In the genomic region with DNA sequence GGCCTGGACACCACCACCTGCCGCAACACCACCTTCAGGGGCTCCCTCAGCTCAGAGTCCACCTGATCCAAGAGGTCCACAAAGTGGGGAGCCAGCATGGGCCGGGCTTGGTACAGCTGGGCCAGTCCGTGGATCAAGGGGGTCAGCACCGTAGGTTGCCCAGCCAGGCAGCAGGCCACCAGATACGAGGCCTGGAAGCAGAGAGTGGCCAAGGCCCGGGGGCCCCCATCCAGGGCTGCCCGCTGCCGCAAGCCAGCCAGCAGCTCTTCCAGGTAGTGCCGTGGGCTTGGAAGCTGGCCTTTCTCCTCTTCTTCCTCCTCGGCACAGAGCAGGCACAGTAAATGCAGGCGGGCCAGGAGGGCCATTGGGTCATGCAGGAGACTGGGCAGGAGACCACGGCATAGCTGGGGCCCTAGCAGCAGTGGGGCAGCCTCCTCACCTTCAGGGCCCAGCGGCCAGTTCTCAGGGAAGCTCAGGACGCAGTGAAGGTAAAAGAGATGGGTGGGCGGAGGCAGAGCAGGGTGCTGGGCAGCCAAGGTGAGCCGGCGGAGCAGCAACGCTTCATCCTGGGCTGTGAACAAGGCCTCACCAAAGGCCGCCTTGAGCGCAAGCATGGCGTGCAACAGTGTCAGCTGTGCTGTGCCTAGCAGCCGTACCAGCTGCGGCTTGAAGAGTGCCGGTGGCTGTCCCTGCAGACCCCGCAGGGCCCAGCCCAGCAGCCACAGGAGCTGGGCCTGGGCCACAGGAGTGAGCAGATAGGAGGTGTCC, we compare ENCODE assay signal across 8 cellular contexts. TPM values are rescaled to one million over a fixed set of nuclear protein-coding genes. Genes with fewer than 3 reads are reported as not detected.
DNase-seq lines count a peak whose midpoint lies in the region; ATAC-seq and TF ChIP-seq lines count a peak whose summit lies in the region.

No MANE protein-coding gene starts in this region.

- H3K36me3 Mint-ChIP-seq in nephron (ENCODE audit: low read depth), result no peaks in the 10 kb centered on the region

- H3K9me3 Mint-ChIP-seq in nephron, result no peaks in the 10 kb centered on the region

- H3K27me3 ChIP-seq in MG63 (no peaks in the 10 kb centered on the region), dorsolateral prefrontal cortex (no peaks in the 10 kb centered on the region)

- H3K4me3 Mint-ChIP-seq in nephron, result peak overlapping the region; percentile 73 to 87 (median 87)

- peaks cover 32% of the 10 kb centered on the region for H3K36me3 ChIP-seq in MG63

- peaks cover 24% of the 10 kb centered on the region for H3K27me3 Mint-ChIP-seq in nephron (ENCODE audit: low read depth)

- no peak for TF ChIP-seq CTCF in C4-2B (conservative IDR thresholded peaks at IDR 0.05)
- TF ChIP-seq CTCF in dorsolateral prefrontal cortex (IDR thresholded peaks at IDR 0.05 in 54 of 56, conservative IDR thresholded peaks at IDR 0.05 in 2 of 56; ENCODE audit: low read depth in 1 of 56, partially characterized antibody in 56 of 56), result no peak
- TF ChIP-seq CTCF in nephron (IDR thresholded peaks at IDR 0.05; ENCODE audit: unreplicated experiment in 3 of 3), result no peak

- DNase-seq in MG63 (no peak), dorsolateral prefrontal cortex (peak in 2 of 10 donors; percentile 8 to 37), hypothalamus (lab: John Stamatoyannopoulos, UW) (no peak)

- H3K4me3 ChIP-seq in MG63 (peak overlapping the region; percentile 77), dorsolateral prefrontal cortex (peak overlapping the region; percentile 58 to 99 (median 88))

- no peak for ATAC-seq in GM18909 (IDR thresholded peaks at IDR 0.05; ENCODE audit: poor library complexity, unreplicated experiment)
- no peak for ATAC-seq in HG03175 (IDR thresholded peaks at IDR 0.05; ENCODE audit: unreplicated experiment)
- no peak for ATAC-seq in HG02642 (IDR thresholded peaks at IDR 0.05; ENCODE audit: poor library complexity, unreplicated experiment)

- H3K27ac ChIP-seq in C4-2B, result peak overlapping the region; percentile 86
- H3K27ac ChIP-seq in dorsolateral prefrontal cortex, result peak overlapping the region in 24 of 59 donors; percentile 14 to 91 (median 79)

- no peaks in the 10 kb centered on the region for H3K4me1 Mint-ChIP-seq in nephron

- intact Hi-C loops in dorsolateral prefrontal cortex (cut with DNase I), result loop anchor here (5.0 kb wide), 3 partner anchors 57 to 208 kb away; a partner anchor contains a TSS

- no peaks in the 10 kb centered on the region for H3K9me3 ChIP-seq in MG63

- H3K27ac Mint-ChIP-seq in nephron, result peak overlapping the region in 1 of 3 experiments; percentile 44

RNA-seq across cellular contexts. Expression of a gene that starts 1.7 kb away (rescaled TPM):
- 5.8 and 7.6 TPM in 2 replicates for total RNA-seq in MG63 (2014; rRNA removed; shearing (Covaris generic); ENCODE audit: low replicate concordance)
- total RNA-seq in dorsolateral prefrontal cortex, result 10 to 100 TPM; 12.0 to 32.4 (median 19.6) TPM

RNA-seq across cellular contexts. Expression of a gene that starts 7.8 kb away (rescaled TPM):
- total RNA-seq in MG63 (2014; rRNA removed; shearing (Covaris generic); ENCODE audit: low replicate concordance), result not detected in 2 replicates
- 1 to 10 TPM in 4 of 120 experiments, under 1 TPM in 50, not detected in 66; 0.12 to 1.6 (median 0.31) TPM for total RNA-seq in dorsolateral prefrontal cortex

RNA-seq across cellular contexts. Expression of a gene that starts 54.7 kb away (rescaled TPM):
- total RNA-seq in MG63 (2014; rRNA removed; shearing (Covaris generic); ENCODE audit: low replicate concordance), result 0.43 TPM in 1 of 2 replicates, not detected in the other
- 10 to 100 TPM; 18.6 to 78.2 (median 41.0) TPM for total RNA-seq in dorsolateral prefrontal cortex

RNA-seq across cellular contexts. Expression of a gene that starts 58.5 kb away (rescaled TPM):
- 28.2 and 73.1 TPM in 2 replicates for total RNA-seq in MG63 (2014; rRNA removed; shearing (Covaris generic); ENCODE audit: low replicate concordance)
- total RNA-seq in dorsolateral prefrontal cortex, result 10 to 100 TPM; 27.6 to 76.0 (median 41.1) TPM

Comparison
In these comparisons a context has a peak if more than half of its experiments do, and no peak if none do; other contexts are left out.
1. RNA of a gene that starts 54.7 kb away (total RNA-seq): 18.6 to 78.2 TPM in dorsolateral prefrontal cortex; 0.43 TPM in MG63; every median in the first group is over 10 times any median in the second.